In the genomic region with DNA sequence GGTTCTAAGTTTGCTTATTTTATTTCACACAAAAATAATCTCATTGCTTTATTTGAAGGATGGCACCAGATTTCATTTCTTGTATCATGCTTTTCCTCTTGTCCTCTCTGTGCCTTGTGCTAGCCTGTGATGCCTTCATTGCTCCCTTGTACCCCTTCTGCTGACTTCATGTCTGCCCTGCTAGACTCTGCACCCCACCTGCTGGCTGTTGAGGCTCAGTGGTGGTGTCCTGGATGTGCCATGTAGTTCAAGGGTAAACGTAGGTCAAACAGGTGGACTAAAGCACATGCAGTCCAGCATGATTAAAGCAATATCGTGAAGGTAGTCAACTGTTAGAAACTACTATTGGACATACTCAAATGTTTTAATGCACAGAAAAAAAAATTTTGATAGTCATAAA, we compare ENCODE assay signal across 9 cellular contexts. TPM values are rescaled to one million over a fixed set of nuclear protein-coding genes. Genes with fewer than 3 reads are reported as not detected.
DNase-seq lines count a peak whose midpoint lies in the region; ATAC-seq, FAIRE-seq and TF ChIP-seq lines count a peak whose summit lies in the region.
"Had no signal": no experiment of that assay in that cellular context is flagged by ENCODE, and none has a peak within 500 bp of the region (broad histone marks: within the 10 kb centered on the region; RNA-seq: fewer than 3 reads in every experiment).

No MANE protein-coding gene starts in this region.

- no peak overlapping the region for H3K4me3 ChIP-seq in A673 (ENCODE audit: low read depth, low read length, poor library complexity, severe bottlenecking)
- H3K4me3 ChIP-seq in fibroblast of pulmonary artery (replicated peaks; ENCODE audit: low read depth, low read length) = no peak overlapping the region
- H3K4me3 ChIP-seq in spleen = no peak overlapping the region

- WGBS in spleen, 5 donors = 76 to 93% (median 79%) methylated on average over 2 of the region's 2 CpGs

- 0 out of 2 replicates have a peak, but pooled peaks have one; percentile 17 for TF ChIP-seq CTCF in A673 (conservative IDR thresholded peaks at IDR 0.05; ENCODE audit: low read depth, low read length)
- TF ChIP-seq CTCF in fibroblast of pulmonary artery (IDR thresholded peaks at IDR 0.05; ENCODE audit: low read length, missing control alignments) = peak; percentile 37
- no peak for TF ChIP-seq CTCF in spleen (IDR thresholded peaks at IDR 0.05 in 8 of 11, conservative IDR thresholded peaks at IDR 0.05 in 3 of 11)
- no peak for TF ChIP-seq CTCF in CD14-positive monocyte (IDR thresholded peaks at IDR 0.05)

- no peak overlapping the region for H3K4me3 Mint-ChIP-seq in CD14-positive monocyte

- TF ChIP-seq POLR2A in GM12891 (IDR thresholded peaks at IDR 0.05; ENCODE audit: low read depth, low read length) = no peak
- TF ChIP-seq POLR2A in spleen (IDR thresholded peaks at IDR 0.05) = no peak

- CTCF ChIA-PET in A673 (lab: Charles Lee) = interaction anchor here (0.6 to 1.7 kb wide), 4 partner anchors 47 to 1140 kb away, joined by 3 to 6 read pairs (median 4); no protein-coding TSS in a partner anchor

- peaks cover 40% of the 10 kb centered on the region for H3K36me3 ChIP-seq in A673 (ENCODE audit: insufficient read depth, low read length, poor library complexity, severe bottlenecking)
- peaks cover 0 to 85% (median 35%) of the 10 kb centered on the region in 6 donors for H3K36me3 ChIP-seq in spleen

- H3K4me1 Mint-ChIP-seq in CD14-positive monocyte = no peaks in the 10 kb centered on the region

- no peaks in the 10 kb centered on the region for H3K27me3 Mint-ChIP-seq in CD14-positive monocyte (ENCODE audit: low read depth in 3 of 3)

- no peak overlapping the region for H3K27ac ChIP-seq in A673 (ENCODE audit: low read depth, low read length, poor library complexity, severe bottlenecking)
- no peak overlapping the region for H3K27ac ChIP-seq in spleen

- no peak for ATAC-seq in HG03139 (IDR thresholded peaks at IDR 0.05; ENCODE audit: unreplicated experiment)

- no TSS peak for BruUV-seq in A673 (replicated peaks; lab: Mats Ljungman, UMichigan)

- intact Hi-C loops in A673 (cut with micrococcal nuclease; ENCODE audit: unreplicated experiment) = loop anchor here (5.0 kb wide), 2 partner anchors 440 to 1140 kb away; no protein-coding TSS in a partner anchor
- intact Hi-C loops in spleen (cut with DNase I; ENCODE audit: low total_unique reads) = loop anchor here (5.0 kb wide), 2 partner anchors 90 to 210 kb away; no protein-coding TSS in a partner anchor
- intact Hi-C loops in CD14-positive monocyte (cut with micrococcal nuclease) = loop anchor here in 1 of 2 donors (5.0 kb wide), 1 partner anchor 210 kb away; no protein-coding TSS in a partner anchor

- POLR2A ChIA-PET in A673 (lab: Charles Lee; ENCODE audit: low non-redundant PET) = interaction anchor here (0.6 kb wide), 1 partner anchor 29 kb away, joined by 4 read pairs; no protein-coding TSS in a partner anchor

- DNase-seq in A673 (ENCODE audit: low spot score) (no peak), GM12891 (ENCODE audit: insufficient read length, low spot score) (no peak), NCI-H69 (lab: John Stamatoyannopoulos, UW) (peak; percentile 6), fibroblast of pulmonary artery (ENCODE audit: low read depth) (peak; percentile 8), spleen (no peak), CD14-positive monocyte (ENCODE audit: low spot score) (no peak)
- DNase-seq in activated CD4-positive, alpha-beta T cell treated with anti-CD3 and anti-CD28 coated beads for 4 hours = no peak
- DNase-seq: GF-D8 had no signal

- H3K27ac Mint-ChIP-seq in CD14-positive monocyte = peak overlapping the region in 3 of 7 donors; percentile 3 to 59 (median 39)

- no peaks in the 10 kb centered on the region for H3K4me1 ChIP-seq in A673 (ENCODE audit: insufficient read depth, low read length, poor library complexity, severe bottlenecking)
- H3K4me1 ChIP-seq in spleen = no peaks in the 10 kb centered on the region

- H3K27me3 ChIP-seq in A673 (replicated peaks; ENCODE audit: insufficient read depth, low read depth, low read length, poor library complexity) (no peaks in the 10 kb centered on the region), spleen (replicated peaks in 1 of 7) (no peaks in the 10 kb centered on the region)

- H3K9me3 ChIP-seq in A673 (ENCODE audit: low read depth, low read length, poor library complexity, severe bottlenecking) = no peaks in the 10 kb centered on the region
- no peaks in the 10 kb centered on the region for H3K9me3 ChIP-seq in spleen

- peak; percentile 75 for FAIRE-seq in GM12891 (lab: Jason Lieb, UNC)

- H3K9me3 Mint-ChIP-seq in CD14-positive monocyte = no peaks in the 10 kb centered on the region

- peaks cover 60 to 73% of the 10 kb centered on the region in 2 donors for H3K36me3 Mint-ChIP-seq in CD14-positive monocyte

TF ChIP-seq in GM12891, 5 proteins besides CTCF, POLR2A, EP300 and RAD21:
- TF ChIP-seq POU2F2 (IDR thresholded peaks at IDR 0.05; ENCODE audit: low read depth, low read length) = no peak
- no peak for TF ChIP-seq POLR2AphosphoS5 (IDR thresholded peaks at IDR 0.05; ENCODE audit: low read depth, low read length)
- no peak for TF ChIP-seq PAX5 (IDR thresholded peaks at IDR 0.05; ENCODE audit: insufficient read depth, low read length, severe bottlenecking)
- no peak for TF ChIP-seq TAF1 (IDR thresholded peaks at IDR 0.05; ENCODE audit: low read depth, low read length)
- no peak for TF ChIP-seq SPI1 (IDR thresholded peaks at IDR 0.05; ENCODE audit: low read depth, low read length)
TF ChIP-seq in GM12891: peak in this region for 0.

RNA-seq across cellular contexts. Expression of a gene that starts 21.6 kb away (rescaled TPM):
- total RNA-seq in A673 (2021) (62.9 and 65.9 TPM in 2 replicates), spleen (10 to 100 TPM; 23.9 to 40.8 (median 28.8) TPM)
- 38.1 TPM for polyA plus RNA-seq in GM12891 (2012; ENCODE audit: low read depth, missing spikeins)
- polyA plus RNA-seq in spleen (10 to 100 TPM; 20.5 to 33.1 (median 28.3) TPM), CD14-positive monocyte (10 to 100 TPM; 46.1 to 51.8 TPM)

RNA-seq across cellular contexts. Expression of a gene that starts 36.0 kb away (rescaled TPM):
- total RNA-seq in A673 (2021) (1.1 and 1.5 TPM in 2 replicates), spleen (1 to 10 TPM; 1.4 to 5.4 (median 4.2) TPM)
- 0.18 TPM for polyA plus RNA-seq in GM12891 (2012; ENCODE audit: low read depth, missing spikeins)
- polyA plus RNA-seq in spleen (1 to 10 TPM in 2 of 3 donors, under 1 TPM in 1; 0.89 to 1.8 (median 1.1) TPM), CD14-positive monocyte (not detected)

RNA-seq across cellular contexts. Expression of a gene that starts 47.8 kb away (rescaled TPM):
- total RNA-seq in A673 (2021) (30.9 and 32.4 TPM in 2 replicates), spleen (10 to 100 TPM; 13.1 to 24.9 (median 21.3) TPM)
- polyA plus RNA-seq in GM12891 (2012; ENCODE audit: low read depth, missing spikeins) = 5.7 TPM
- polyA plus RNA-seq in spleen (1 to 10 TPM; 4.4 to 5.4 (median 4.6) TPM), CD14-positive monocyte (1 to 10 TPM; 4.1 to 7.5 TPM)

RNA-seq across cellular contexts. Expression of a gene that starts 47.8 kb away (rescaled TPM):
- total RNA-seq in A673 (2021) (not detected in 2 replicates), spleen (not detected)
- polyA plus RNA-seq in GM12891 (2012; ENCODE audit: low read depth, missing spikeins) = not detected
- polyA plus RNA-seq in spleen (under 1 TPM; 0.16 to 0.33 (median 0.24) TPM), CD14-positive monocyte (not detected)

Comparison
In these comparisons a context has a peak if more than half of its experiments do, and no peak if none do; other contexts are left out.
1. DNase-seq: peak in NCI-H69 (single experiment) and fibroblast of pulmonary artery (single experiment); none in A673 (single experiment), GM12891 (single experiment), spleen (single experiment), activated CD4-positive, alpha-beta T cell treated with anti-CD3 and anti-CD28 coated beads for 4 hours (0 of 2) and CD14-positive monocyte (single experiment).
2. CTCF ChIP-seq: peak in A673 (single experiment) and fibroblast of pulmonary artery (single experiment); none in spleen (0 of 11) and CD14-positive monocyte (single experiment).